Comparison of ENCODE assay signal across 11 cellular contexts in the genomic region with DNA sequence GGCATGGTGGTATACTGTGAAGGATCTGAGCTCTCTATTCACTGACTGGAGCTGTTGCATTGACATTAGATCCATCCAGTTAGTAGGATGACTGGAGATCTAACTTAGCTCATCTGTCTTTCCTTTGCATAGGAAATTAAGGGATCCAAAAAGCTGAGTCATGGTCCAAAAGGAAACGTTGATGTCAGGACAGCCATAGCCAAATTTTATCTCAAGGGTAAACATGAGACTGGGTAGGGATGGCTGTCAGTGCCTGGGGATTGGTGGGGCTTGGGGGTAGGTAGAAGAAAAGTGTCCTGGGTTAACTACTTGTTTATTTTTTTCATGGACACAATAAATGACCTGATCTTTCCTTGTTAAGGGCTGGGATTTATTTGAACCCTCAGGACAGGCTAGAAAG. TPM values are rescaled to one million over a fixed set of nuclear protein-coding genes. Genes with fewer than 3 reads are reported as not detected.
DNase-seq lines count a peak whose midpoint lies in the region; ATAC-seq, FAIRE-seq and TF ChIP-seq lines count a peak whose summit lies in the region.
"Had no signal": no experiment of that assay in that cellular context is flagged by ENCODE, and none has a peak within 500 bp of the region (broad histone marks: within the 10 kb centered on the region; RNA-seq: fewer than 3 reads in every experiment).

No MANE protein-coding gene starts in this region.

- DNase-seq in HCEC 1CT: peak; percentile 55
- DNase-seq in astrocyte (ENCODE audit: low read depth): peak; percentile 62
- DNase-seq in inferior parietal cortex (ENCODE audit: extremely low spot score): peak; percentile 12
- no peak for DNase-seq in Kasumi-1 (lab: John Stamatoyannopoulos, UW)
- no peak for DNase-seq in activated CD4-positive, CD25-positive, alpha-beta regulatory T cell treated with anti-CD3 and anti-CD28 coated beads, Interleukin-2, amount 50 U/mL, for 72 hours
- no peak for DNase-seq in RKO (ENCODE audit: low spot score)
- DNase-seq: CD4-positive, CD25-positive, alpha-beta regulatory T cell; occipital lobe had no signal

- no peak for TF ChIP-seq CTCF in 22Rv1 (IDR thresholded peaks at IDR 0.05)
- no peak for TF ChIP-seq CTCF in astrocyte (IDR thresholded peaks at IDR 0.05; ENCODE audit: insufficient read depth, low read depth, low read length)

- peaks cover 11% of the 10 kb centered on the region for H3K36me3 ChIP-seq in astrocyte (ENCODE audit: insufficient read depth, low read length)

- H3K4me3 ChIP-seq in astrocyte (ENCODE audit: insufficient read depth, low read depth, low read length): no peak overlapping the region

- peak overlapping the region; percentile 15 for H3K4me2 ChIP-seq in astrocyte (ENCODE audit: low read length)

- peaks cover 3% of the 10 kb centered on the region for H3K4me1 ChIP-seq in astrocyte (ENCODE audit: insufficient read depth, low read length)

- H3K36me3 Mint-ChIP-seq in astrocyte (ENCODE audit: low read depth, unreplicated experiment): no peaks in the 10 kb centered on the region

- H3K79me2 ChIP-seq in astrocyte (ENCODE audit: insufficient read depth, low read length): peaks cover 40% of the 10 kb centered on the region

- no peak for FAIRE-seq in astrocyte (lab: Jason Lieb, UNC)

- no peak overlapping the region for H2AFZ ChIP-seq in astrocyte (ENCODE audit: low read depth, low read length)

- no peak overlapping the region for H3K4me3 Mint-ChIP-seq in astrocyte (ENCODE audit: unreplicated experiment)
- H3K4me3 Mint-ChIP-seq: CD4-positive, CD25-positive, alpha-beta regulatory T cell had no signal

- H3K4me1 Mint-ChIP-seq in astrocyte (ENCODE audit: low read depth, unreplicated experiment): peaks cover 11% of the 10 kb centered on the region

- ATAC-seq in GM21619 (IDR thresholded peaks at IDR 0.05; ENCODE audit: unreplicated experiment): no peak
- ATAC-seq: HCT116 had no signal

- no peak overlapping the region for H3K9ac ChIP-seq in astrocyte (ENCODE audit: low read length)

- H4K20me1 ChIP-seq in astrocyte (ENCODE audit: insufficient read depth, low read length): peaks cover 12% of the 10 kb centered on the region

- H3K27me3 Mint-ChIP-seq in astrocyte (ENCODE audit: low read depth, unreplicated experiment): no peaks in the 10 kb centered on the region
- H3K27me3 Mint-ChIP-seq: CD4-positive, CD25-positive, alpha-beta regulatory T cell had no signal

- peak overlapping the region; percentile 78 for H3K27ac Mint-ChIP-seq in astrocyte (ENCODE audit: unreplicated experiment)
- H3K27ac Mint-ChIP-seq: CD4-positive, CD25-positive, alpha-beta regulatory T cell had no signal

- H3K9me3 ChIP-seq in astrocyte (ENCODE audit: insufficient read depth, low read depth, low read length): no peaks in the 10 kb centered on the region

- no peaks in the 10 kb centered on the region for H3K9me3 Mint-ChIP-seq in astrocyte (ENCODE audit: unreplicated experiment)
- H3K9me3 Mint-ChIP-seq: CD4-positive, CD25-positive, alpha-beta regulatory T cell had no signal

- H3K27me3 ChIP-seq in astrocyte (ENCODE audit: insufficient read depth, low read length): no peaks in the 10 kb centered on the region

- H3K27ac ChIP-seq in 22Rv1: peak overlapping the region; percentile 48
- peak overlapping the region; percentile 42 for H3K27ac ChIP-seq in astrocyte (ENCODE audit: low read depth, low read length)

RNA-seq across cellular contexts. Expression of gene FAM177A1, which starts 4.6 kb away (rescaled TPM):
- total RNA-seq in astrocyte: 94.8 and 99.0 TPM in 2 replicates

Comparison
In these comparisons a context has a peak if more than half of its experiments do, and no peak if none do; other contexts are left out.
1. DNase-seq: peak in HCEC 1CT (single experiment), astrocyte (single experiment) and inferior parietal cortex (single experiment); none in Kasumi-1 (0 of 2), activated CD4-positive, CD25-positive, alpha-beta regulatory T cell treated with anti-CD3 and anti-CD28 coated beads, Interleukin-2, amount 50 U/mL, for 72 hours (single experiment) and RKO (single experiment).